Comparison of ENCODE assay signal across 11 cellular contexts in genomic region chr6:137707038-137707589, GRCh38.
DNase-seq lines count a peak whose midpoint lies in the region; ATAC-seq and TF ChIP-seq lines count a peak whose summit lies in the region.
"Had no signal": no experiment of that assay in that cellular context is flagged by ENCODE, and none has a peak within 500 bp of the region (broad histone marks: within the 10 kb centered on the region; RNA-seq: fewer than 3 reads in every experiment).

No MANE protein-coding gene starts in this region.

- H3K9me3 ChIP-seq in breast epithelium (no peaks in the 10 kb centered on the region), upper lobe of left lung (no peaks in the 10 kb centered on the region), mucosa of descending colon (no peaks in the 10 kb centered on the region)
- H3K9me3 ChIP-seq: pancreas, SJSA1, tibial nerve had no signal

- H3K4me3 Mint-ChIP-seq in MCF 10A (ENCODE audit: unreplicated experiment) (peak overlapping the region; percentile 60), immature natural killer cell (peak overlapping the region; percentile 40 to 74 (median 67))
- H3K4me3 Mint-ChIP-seq in activated CD4-positive, alpha-beta memory T cell treated with anti-CD3 and anti-CD28 coated beads for 36 hours = peak overlapping the region; percentile 67

- H3K27me3 Mint-ChIP-seq in MCF 10A (ENCODE audit: insufficient read depth, unreplicated experiment) (no peaks in the 10 kb centered on the region), immature natural killer cell (ENCODE audit: low read depth in 3 of 3) (peaks cover 10 to 26% (median 22%) of the 10 kb centered on the region in 3 donors)
- no peaks in the 10 kb centered on the region for H3K27me3 Mint-ChIP-seq in activated CD4-positive, alpha-beta memory T cell treated with anti-CD3 and anti-CD28 coated beads for 36 hours

- H3K36me3 Mint-ChIP-seq in MCF 10A (ENCODE audit: insufficient read depth, unreplicated experiment) (peaks cover 7% of the 10 kb centered on the region), immature natural killer cell (peaks cover 0 to 5% (median 3%) of the 10 kb centered on the region in 3 donors)
- H3K36me3 Mint-ChIP-seq in activated CD4-positive, alpha-beta memory T cell treated with anti-CD3 and anti-CD28 coated beads for 36 hours = peaks cover 2% of the 10 kb centered on the region

- no peaks in the 10 kb centered on the region for H3K27me3 ChIP-seq in breast epithelium
- H3K27me3 ChIP-seq in upper lobe of left lung = no peaks in the 10 kb centered on the region
- H3K27me3 ChIP-seq: pancreas, SJSA1, tibial nerve had no signal

- 80 to 85% methylated on average over 9 of the region's 9 CpGs for WGBS in upper lobe of left lung, 2 donors

- H3K36me3 ChIP-seq in breast epithelium (no peaks in the 10 kb centered on the region), upper lobe of left lung (no peaks in the 10 kb centered on the region), mucosa of descending colon (ENCODE audit: low read depth) (no peaks in the 10 kb centered on the region)
- H3K36me3 ChIP-seq: pancreas, SJSA1, tibial nerve had no signal

- peak overlapping the region; percentile 67 for H3K27ac Mint-ChIP-seq in MCF 10A (ENCODE audit: low read depth, unreplicated experiment)
- H3K27ac Mint-ChIP-seq in activated CD4-positive, alpha-beta memory T cell treated with anti-CD3 and anti-CD28 coated beads for 36 hours = peak overlapping the region; percentile 88
- peak overlapping the region; percentile 91 to 98 (median 93) for H3K27ac Mint-ChIP-seq in immature natural killer cell

- H3K9me3 Mint-ChIP-seq in MCF 10A (ENCODE audit: unreplicated experiment) (peaks cover 7% of the 10 kb centered on the region), immature natural killer cell (peaks cover 0 to 3% (median 0%) of the 10 kb centered on the region in 6 donors)
- no peaks in the 10 kb centered on the region for H3K9me3 Mint-ChIP-seq in activated CD4-positive, alpha-beta memory T cell treated with anti-CD3 and anti-CD28 coated beads for 36 hours

- H3K27ac ChIP-seq in breast epithelium (no peak overlapping the region), upper lobe of left lung (peak overlapping the region; percentile 13 to 68 (median 54))
- H3K27ac ChIP-seq: SJSA1 had no signal

- no peak for DNase-seq in MCF 10A (ENCODE audit: unreplicated experiment)
- no peak for DNase-seq in breast epithelium (ENCODE audit: low spot score in 2 of 2)
- DNase-seq in activated CD4-positive, alpha-beta memory T cell treated with anti-CD3 and anti-CD28 coated beads for 36 hours = no peak
- no peak for DNase-seq in immature natural killer cell
- DNase-seq in upper lobe of left lung = no peak
- DNase-seq in mucosa of descending colon = no peak
- DNase-seq in NCI-H1417 treated with DMSO at 0.1 percent for 48 hours (lab: John Stamatoyannopoulos, UW) = no peak
- DNase-seq in NCI-H2227 treated with DMSO at 0.1 percent for 48 hours (lab: John Stamatoyannopoulos, UW) = no peak

- intact Hi-C loops in MCF 10A (cut with micrococcal nuclease) (no loop called here), breast epithelium (cut with DNase I; ENCODE audit: low total_unique reads) (loop anchor here (10.0 kb wide), 1 partner anchor 238 kb away; no protein-coding TSS in a partner anchor), mucosa of descending colon (cut with DNase I, micrococcal nuclease) (loop anchor here (5.0 kb wide), 3 partner anchors 165 to 240 kb away; no protein-coding TSS in a partner anchor)
- intact Hi-C loops in activated CD4-positive, alpha-beta memory T cell treated with anti-CD3 and anti-CD28 coated beads for 36 hours (cut with micrococcal nuclease) = loop anchor here (2.0 to 5.0 kb wide), 2 partner anchors 46 to 220 kb away; no protein-coding TSS in a partner anchor

- BruUV-seq in MCF 10A (replicated peaks; lab: Mats Ljungman, UMichigan) = no TSS peak

- TF ChIP-seq POLR2A in breast epithelium (IDR thresholded peaks at IDR 0.05) (no peak), upper lobe of left lung (IDR thresholded peaks at IDR 0.05) (no peak)

- H3K4me1 ChIP-seq in breast epithelium (no peaks in the 10 kb centered on the region), upper lobe of left lung (peaks cover 5 to 16% (median 14%) of the 10 kb centered on the region in 4 donors), mucosa of descending colon (ENCODE audit: low read depth) (no peaks in the 10 kb centered on the region)

- no peak overlapping the region for H3K4me3 ChIP-seq in breast epithelium
- no peak overlapping the region for H3K4me3 ChIP-seq in upper lobe of left lung
- no peak overlapping the region for H3K4me3 ChIP-seq in mucosa of descending colon
- H3K4me3 ChIP-seq: pancreas, tibial nerve had no signal

- POLR2A ChIA-PET in MCF 10A (lab: Yijun Ruan, JAX) = interaction anchor here (0.8 to 2.0 kb wide), 11 partner anchors 22 to 269 kb away, joined by 3 to 20 read pairs (median 5); partner anchors contain the start of gene TNFAIP3
- POLR2A ChIA-PET in activated CD4-positive, alpha-beta memory T cell treated with anti-CD3 and anti-CD28 coated beads for 36 hours (lab: Charles Lee) = interaction anchor here (0.9 to 3.0 kb wide), 9 partner anchors 50 to 238 kb away, joined by 3 to 43 read pairs (median 4); partner anchors contain the start of gene TNFAIP3

- CTCF ChIA-PET in MCF 10A (lab: Yijun Ruan, JAX) = interaction anchor here (0.6 to 4.0 kb wide), 18 partner anchors 10 to 270 kb away, joined by 3 to 76 read pairs (median 5); partner anchors contain the start of gene TNFAIP3
- CTCF ChIA-PET in activated CD4-positive, alpha-beta memory T cell treated with anti-CD3 and anti-CD28 coated beads for 36 hours (lab: Charles Lee) = interaction anchor here (0.9 to 4.0 kb wide), 23 partner anchors 9 to 300 kb away, joined by 3 to 70 read pairs (median 9); partner anchors contain the start of gene TNFAIP3

- ATAC-seq in upper lobe of left lung (ENCODE audit: low FRiP score in 2 of 2) (no peak), mucosa of descending colon (no peak)

- TF ChIP-seq CTCF in MCF 10A (IDR thresholded peaks at IDR 0.05; ENCODE audit: unreplicated experiment) = no peak
- TF ChIP-seq CTCF in breast epithelium (IDR thresholded peaks at IDR 0.05) = no peak
- no peak for TF ChIP-seq CTCF in upper lobe of left lung (IDR thresholded peaks at IDR 0.05)
- TF ChIP-seq CTCF in mucosa of descending colon (IDR thresholded peaks at IDR 0.05) = no peak

- H3K4me1 Mint-ChIP-seq in MCF 10A (ENCODE audit: insufficient read depth, unreplicated experiment) (peaks cover 14% of the 10 kb centered on the region), immature natural killer cell (peaks cover 58% of the 10 kb centered on the region in 2 donors)
- H3K4me1 Mint-ChIP-seq in activated CD4-positive, alpha-beta memory T cell treated with anti-CD3 and anti-CD28 coated beads for 36 hours (ENCODE audit: low read depth) = peaks cover 74% of the 10 kb centered on the region

- TF ChIP-seq EP300 in upper lobe of left lung (IDR thresholded peaks at IDR 0.05) = no peak

Comparison
In these comparisons a context has a peak if more than half of its experiments do, and no peak if none do; other contexts are left out.
1. H3K27ac ChIP-seq: peak in upper lobe of left lung (4 of 4); none in breast epithelium (0 of 2).
2. Peak in every context shown above with its lines, with median percentiles within 50 percentile points of each other: H3K27ac Mint-ChIP-seq and H3K4me3 Mint-ChIP-seq.